ENCODE assay signal across 26 cellular contexts in genomic region chr16:66156538-66156937, GRCh38.
DNase-seq lines count a peak whose midpoint lies in the region; ATAC-seq, FAIRE-seq and TF ChIP-seq lines count a peak whose summit lies in the region.
"Had no signal": no experiment of that assay in that cellular context is flagged by ENCODE, and none has a peak within 500 bp of the region (broad histone marks: within the 10 kb centered on the region; RNA-seq: fewer than 3 reads in every experiment).

No MANE protein-coding gene starts in this region.

- no peak for TF ChIP-seq CTCF in K562 (IDR thresholded peaks at IDR 0.05 in 2 of 3, conservative IDR thresholded peaks at IDR 0.05 in 1 of 3; ENCODE audit: insufficient read depth in 2 of 3, low read depth in 1 of 3, low read length in 3 of 3)

- no peaks in the 10 kb centered on the region for H3K27me3 ChIP-seq in BLaER1
- no peaks in the 10 kb centered on the region for H3K27me3 ChIP-seq in BLaER1 treated with 17β-estradiol and CSF1 and Interleukin-3, amounts not matched to agents 10 nM and 100 nM
- H3K27me3 ChIP-seq in K562 (ENCODE audit: control insufficient read depth in 2 of 2, insufficient read depth in 2 of 2, low read length in 2 of 2), result no peaks in the 10 kb centered on the region
- H3K27me3 ChIP-seq: BE2C had no signal

- BruUV-seq in K562 (replicated peaks; lab: Mats Ljungman, UMichigan), result no TSS peak

- H3K9me1 ChIP-seq in K562 (ENCODE audit: control insufficient read depth, insufficient read depth, low read length), result no peaks in the 10 kb centered on the region

- intact Hi-C loops in K562 (cut with micrococcal nuclease), result no loop called here
- intact Hi-C loops in posterior vena cava (cut with DNase I), result no loop called here

- ATAC-seq in K562, result no peak

- H2AFZ ChIP-seq in K562 (ENCODE audit: low read depth, low read length), result no peak overlapping the region

- CTCF ChIA-PET in K562 (lab: Yijun Ruan, JAX; ENCODE audit: low intra/inter-chr PET ratio), result no interaction called here

- H3K79me2 ChIP-seq in K562 (ENCODE audit: control insufficient read depth, insufficient read depth, low read length), result no peaks in the 10 kb centered on the region

- H3K9ac ChIP-seq in BLaER1, result no peak overlapping the region
- no peak overlapping the region for H3K9ac ChIP-seq in BLaER1 treated with 17β-estradiol and CSF1 and Interleukin-3, amounts not matched to agents 10 nM and 100 nM
- no peak overlapping the region for H3K9ac ChIP-seq in K562 (ENCODE audit: insufficient read depth in 1 of 2, low read depth in 2 of 2, low read length in 2 of 2)

- TF ChIP-seq EP300 in K562 (IDR thresholded peaks at IDR 0.05; ENCODE audit: low read length), result no peak

- POLR2A ChIA-PET in K562 (lab: Yijun Ruan, JAX), result no interaction called here

- no peaks in the 10 kb centered on the region for H4K20me1 ChIP-seq in BLaER1
- no peaks in the 10 kb centered on the region for H4K20me1 ChIP-seq in BLaER1 treated with 17β-estradiol and CSF1 and Interleukin-3, amounts not matched to agents 10 nM and 100 nM
- H4K20me1 ChIP-seq in K562 (replicated peaks; ENCODE audit: control insufficient read depth, insufficient read depth, low read length), result no peaks in the 10 kb centered on the region

- no peaks in the 10 kb centered on the region for H3K36me3 ChIP-seq in BLaER1
- no peaks in the 10 kb centered on the region for H3K36me3 ChIP-seq in BLaER1 treated with 17β-estradiol and CSF1 and Interleukin-3, amounts not matched to agents 10 nM and 100 nM
- no peaks in the 10 kb centered on the region for H3K36me3 ChIP-seq in K562 (ENCODE audit: control insufficient read depth, insufficient read depth, low read length)
- H3K36me3 ChIP-seq: BE2C had no signal

- no peak for DNase-seq in K562 (ENCODE audit: extremely low read depth in 1 of 4, low spot score in 3 of 4)
- peak; percentile 9 for DNase-seq in mesenteric fat pad (ENCODE audit: low spot score)
- DNase-seq in posterior vena cava (ENCODE audit: low spot score), result no peak
- DNase-seq in T1000 (lab: John Stamatoyannopoulos, UW), result no peak
- no peak for DNase-seq in HPDE6-E6E7 (ENCODE audit: extremely low spot score)
- no peak for DNase-seq in SHP77 (lab: John Stamatoyannopoulos, UW)
- DNase-seq: 8988T; ACHN; BE2C; C1 segment of cervical spinal cord; CD4-positive, alpha-beta memory T cell; CD4-positive, CD25-positive, alpha-beta regulatory T cell; CD8-positive, alpha-beta memory T cell; COR-L47; DMS 273 treated with DMSO at 0.1 percent for 48 hours; DMS153; DMS53; DMS79; DND-41; EL; GDM1 had no signal

- peaks cover 68% of the 10 kb centered on the region for H3K4me1 ChIP-seq in BLaER1
- H3K4me1 ChIP-seq in BLaER1 treated with 17β-estradiol and CSF1 and Interleukin-3, amounts not matched to agents 10 nM and 100 nM, result peaks cover 61 to 79% (median 68%) of the 10 kb centered on the region in 10 experiments
- H3K4me1 ChIP-seq in K562 (replicated peaks in 1 of 2; ENCODE audit: control insufficient read depth in 2 of 2, insufficient read depth in 2 of 2, low read length in 2 of 2), result no peaks in the 10 kb centered on the region

- no peak for TF ChIP-seq RAD21 in K562 (CRISPR knock-in tag; conservative IDR thresholded peaks at IDR 0.05 in 1 of 2, IDR thresholded peaks at IDR 0.05 in 1 of 2)

- H3K4me3 ChIP-seq in BLaER1 (no peak overlapping the region; the same call in 1 of the 2 replicates), K562 (no peak overlapping the region)
- no peak overlapping the region for H3K4me3 ChIP-seq in BLaER1 treated with 17β-estradiol and CSF1 and Interleukin-3, amounts not matched to agents 10 nM and 100 nM

- TF ChIP-seq POLR2A in K562 (conservative IDR thresholded peaks at IDR 0.05), result no peak

- 0% methylated on average over 4 of the region's 4 CpGs for WGBS in K562 (ENCODE audit: insufficient coverage, low coverage, missing lambda C conversion rate)

- no peaks in the 10 kb centered on the region for H3K9me3 ChIP-seq in BLaER1
- no peaks in the 10 kb centered on the region for H3K9me3 ChIP-seq in BLaER1 treated with 17β-estradiol and CSF1 and Interleukin-3, amounts not matched to agents 10 nM and 100 nM (replicated peaks in 1 of 11)
- H3K9me3 ChIP-seq in K562 (replicated peaks; ENCODE audit: control insufficient read depth, insufficient read depth, low read depth, low read length), result no peaks in the 10 kb centered on the region
- H3K9me3 ChIP-seq: BE2C had no signal

- in situ Hi-C loops in K562 (cut with MboI), result no loop called here

- FAIRE-seq in K562 (lab: Jason Lieb, UNC), result no peak
- FAIRE-seq: A204.1, GM12891, GM18507 had no signal

- peak overlapping the region; percentile 79 for H3K4me2 ChIP-seq in BLaER1
- peak overlapping the region; percentile 69 to 92 (median 77) for H3K4me2 ChIP-seq in BLaER1 treated with 17β-estradiol and CSF1 and Interleukin-3, amounts not matched to agents 10 nM and 100 nM
- no peak overlapping the region for H3K4me2 ChIP-seq in K562 (ENCODE audit: insufficient read depth, low read length)

- H3K27ac ChIP-seq in BLaER1 (0 out of 2 replicates have a peak overlapping the region, but pooled peaks have one; percentile 10), K562 (ENCODE audit: extremely low read depth, low read depth, low read length) (no peak overlapping the region)
- H3K27ac ChIP-seq in BLaER1 treated with 17β-estradiol and CSF1 and Interleukin-3, amounts not matched to agents 10 nM and 100 nM, result peak overlapping the region in 1 of 11 experiments; percentile 2; a peak in 1 of 22 replicates

TF ChIP-seq in K562, 482 proteins besides CTCF, POLR2A, EP300 and RAD21:
- TF ChIP-seq ZNF12 (CRISPR knock-in tag; IDR thresholded peaks at IDR 0.05), result 0 out of 2 replicates have a peak, but pooled peaks have one; percentile 56
- TF ChIP-seq IRF1 (CRISPR knock-in tag; IDR thresholded peaks at IDR 0.05; ENCODE audit: borderline replicate concordance), result no peak
TF ChIP-seq in K562: peak in this region for 1.
